Comparison of ENCODE assay signal across 21 cellular contexts in the genomic region with DNA sequence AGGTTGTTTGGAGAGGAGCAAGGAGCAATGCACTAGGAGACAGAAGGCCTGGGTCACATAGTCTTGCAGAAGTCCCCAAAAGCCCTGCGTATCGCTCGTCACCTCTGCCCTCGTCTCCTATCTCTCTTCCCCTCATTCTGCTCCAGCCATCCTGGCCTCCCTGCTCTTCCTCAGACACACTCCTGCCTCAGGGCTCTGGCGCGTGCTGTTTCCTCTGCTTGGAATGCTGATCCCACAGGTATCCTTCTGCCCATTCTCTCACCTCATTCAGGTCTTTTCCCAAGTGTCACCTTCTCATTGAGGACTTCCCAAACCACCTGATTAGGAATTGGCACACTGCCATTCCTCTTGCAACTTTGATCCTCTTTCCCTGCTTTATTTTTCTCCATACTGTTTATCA. TPM values are rescaled to one million over a fixed set of nuclear protein-coding genes. Genes with fewer than 3 reads are reported as not detected.
"Had no signal": no experiment of that assay in that cellular context is flagged by ENCODE, and none has a peak within 500 bp of the region (broad histone marks: within the 10 kb centered on the region; RNA-seq: fewer than 3 reads in every experiment).

No MANE protein-coding gene starts in this region.

- ATAC-seq: activated CD8-positive, alpha-beta T cell treated with anti-CD3 and anti-CD28 coated beads for 36 hours; activated naive CD8-positive, alpha-beta T cell treated with anti-CD3 and anti-CD28 coated beads, Interleukin-2, amount 50 U/mL, for 24 hours; activated T-cell treated with anti-CD3 and anti-CD28 coated beads, Interleukin-2, amount 50 U/mL, for 4 hours; gastroesophageal sphincter; sciatic nerve had no signal

- H2AFZ ChIP-seq: hepatocyte had no signal

- H3K36me3 ChIP-seq: breast epithelium, gastroesophageal sphincter, left ventricle myocardium inferior, neutrophil, thoracic aorta, uterus had no signal

- H3K27ac ChIP-seq: breast epithelium, gastroesophageal sphincter, hepatocyte, left ventricle myocardium inferior, neutrophil, skin epidermis, thoracic aorta, uterus had no signal

- DNase-seq: activated CD4-positive, alpha-beta T cell treated with anti-CD3 and anti-CD28 coated beads for 1 hour; activated CD4-positive, alpha-beta T cell treated with anti-CD3 and anti-CD28 coated beads, Interleukin-2, amount 50 U/mL, for 1 hour; activated naive CD8-positive, alpha-beta T cell treated with anti-CD3 and anti-CD28 coated beads, Interleukin-2, amount 50 U/mL, for 24 hours; activated T-cell treated with anti-CD3 and anti-CD28 coated beads, Interleukin-2, amount 50 U/mL, for 4 hours; islet precursor cell; left ventricle myocardium inferior; mucosa of descending colon; stimulated activated CD4-positive, alpha-beta T cell treated with anti-CD3 and anti-CD28 coated beads, Interleukin-12 subunit alpha, Interleukin-12 subunit beta, amount 100 ng/mL, for 4 hours; stimulated activated CD4-positive, alpha-beta T cell treated with anti-CD3 and anti-CD28 coated beads, Interleukin-4, amount 100 ng/mL, for 1 hour; T-helper 2 cell; uterus had no signal

- H3K4me2 ChIP-seq: hepatocyte had no signal

- H3K79me2 ChIP-seq: hepatocyte had no signal

- H3K4me3 ChIP-seq: breast epithelium, gastroesophageal sphincter, hepatocyte, left ventricle myocardium inferior, lung, mucosa of descending colon, skin epidermis, thoracic aorta, uterus had no signal

- H3K4me1 ChIP-seq: breast epithelium, gastroesophageal sphincter, left ventricle myocardium inferior, uterus had no signal

- H3K27me3 ChIP-seq: breast epithelium, hepatocyte, neutrophil, uterus had no signal

- H3K9me3 ChIP-seq: breast epithelium, gastroesophageal sphincter, mucosa of descending colon, neutrophil, thoracic aorta, uterus had no signal

RNA-seq across cellular contexts. Expression of a gene that starts 9.0 kb away (rescaled TPM):
- total RNA-seq: activated CD8-positive, alpha-beta T cell treated with anti-CD3 and anti-CD28 coated beads for 36 hours; activated T-cell treated with anti-CD3 and anti-CD28 coated beads, Interleukin-2, amount 50 U/mL, for 4 hours; activated T-helper 2 cell treated with anti-CD3 and anti-CD28 coated beads, Interferon-gamma antibody, Interleukin-2, Interleukin-4, amounts not matched to agents 10 μg/mL and 5 μg/mL and 100 μg/mL, durations not matched to agents 14 hours and 24 hours and 36 hours had no signal

RNA-seq across cellular contexts. Expression of a gene that starts 49.2 kb away (rescaled TPM):
- total RNA-seq: activated CD8-positive, alpha-beta T cell treated with anti-CD3 and anti-CD28 coated beads for 36 hours; activated T-helper 2 cell treated with anti-CD3 and anti-CD28 coated beads, Interferon-gamma antibody, Interleukin-2, Interleukin-4, amounts not matched to agents 10 μg/mL and 5 μg/mL and 100 μg/mL, durations not matched to agents 14 hours and 24 hours and 36 hours had no signal
